15 cellular contexts compared by ENCODE assay signal in genomic region chr7:205117-206010, GRCh38.
"Had no signal": no experiment of that assay in that cellular context is flagged by ENCODE, and none has a peak within 500 bp of the region (broad histone marks: within the 10 kb centered on the region; RNA-seq: fewer than 3 reads in every experiment).

No MANE protein-coding gene starts in this region.

- H3K4me1 ChIP-seq: breast epithelium, suprapubic skin had no signal

- DNase-seq: activated CD4-positive, alpha-beta memory T cell treated with anti-CD3 and anti-CD28 coated beads for 36 hours; activated CD4-positive, alpha-beta T cell treated with anti-CD3 and anti-CD28 coated beads for 1 hour; activated gamma-delta T cell; activated naive CD8-positive, alpha-beta T cell treated with anti-CD3 and anti-CD28 coated beads for 36 hours; activated T-cell treated with anti-CD3 and anti-CD28 coated beads, Interleukin-2, amount 50 U/mL, for 48 hours; dermis blood vessel endothelial cell; hippocampal formation; occipital lobe; stimulated activated CD4-positive, alpha-beta T cell treated with anti-CD3 and anti-CD28 coated beads, Interleukin-12 subunit alpha, Interleukin-12 subunit beta, amount 100 ng/mL, for 4 hours; stimulated activated naive CD8-positive, alpha-beta T cell treated with anti-CD3 and anti-CD28 coated beads, Interleukin-15, Interleukin-2, amounts not matched to agents 100 U/mL and 50 U/mL, for 24 hours had no signal

- H3K27me3 ChIP-seq: breast epithelium, suprapubic skin had no signal

- H3K27ac ChIP-seq: breast epithelium, suprapubic skin had no signal

- H3K4me3 ChIP-seq: breast epithelium, lung, suprapubic skin had no signal

- ATAC-seq: stimulated activated naive CD8-positive, alpha-beta T cell treated with anti-CD3 and anti-CD28 coated beads, Interleukin-15, Interleukin-2, amounts not matched to agents 100 U/mL and 50 U/mL, for 24 hours had no signal

- H3K4me1 Mint-ChIP-seq: activated naive CD8-positive, alpha-beta T cell treated with anti-CD3 and anti-CD28 coated beads for 36 hours had no signal

- H3K27ac Mint-ChIP-seq: activated CD4-positive, alpha-beta memory T cell treated with anti-CD3 and anti-CD28 coated beads for 36 hours; activated naive CD8-positive, alpha-beta T cell treated with anti-CD3 and anti-CD28 coated beads for 36 hours; natural killer cell treated with Interleukin-12 subunit alpha and Interleukin-12 subunit beta and Interleukin-15 and Interleukin-18, amount 100 ng/mL, for 72 hours; type B pancreatic cell had no signal

- H3K9me3 Mint-ChIP-seq: activated CD4-positive, alpha-beta memory T cell treated with anti-CD3 and anti-CD28 coated beads for 36 hours; activated naive CD8-positive, alpha-beta T cell treated with anti-CD3 and anti-CD28 coated beads for 36 hours; natural killer cell treated with Interleukin-12 subunit alpha and Interleukin-12 subunit beta and Interleukin-15 and Interleukin-18, amount 100 ng/mL, for 72 hours; type B pancreatic cell had no signal

- H3K9me3 ChIP-seq: breast epithelium, suprapubic skin had no signal

- H3K36me3 ChIP-seq: breast epithelium had no signal

- H3K4me3 Mint-ChIP-seq: activated CD4-positive, alpha-beta memory T cell treated with anti-CD3 and anti-CD28 coated beads for 36 hours; activated naive CD8-positive, alpha-beta T cell treated with anti-CD3 and anti-CD28 coated beads for 36 hours; natural killer cell treated with Interleukin-12 subunit alpha and Interleukin-12 subunit beta and Interleukin-15 and Interleukin-18, amount 100 ng/mL, for 72 hours; type B pancreatic cell had no signal

- H3K36me3 Mint-ChIP-seq: activated CD4-positive, alpha-beta memory T cell treated with anti-CD3 and anti-CD28 coated beads for 36 hours; activated naive CD8-positive, alpha-beta T cell treated with anti-CD3 and anti-CD28 coated beads for 36 hours; natural killer cell treated with Interleukin-12 subunit alpha and Interleukin-12 subunit beta and Interleukin-15 and Interleukin-18, amount 100 ng/mL, for 72 hours; type B pancreatic cell had no signal

- H3K27me3 Mint-ChIP-seq: activated CD4-positive, alpha-beta memory T cell treated with anti-CD3 and anti-CD28 coated beads for 36 hours; activated naive CD8-positive, alpha-beta T cell treated with anti-CD3 and anti-CD28 coated beads for 36 hours; natural killer cell treated with Interleukin-12 subunit alpha and Interleukin-12 subunit beta and Interleukin-15 and Interleukin-18, amount 100 ng/mL, for 72 hours; type B pancreatic cell had no signal
